9 cellular contexts compared by ENCODE assay signal in genomic region chr6:26597821-26598220, GRCh38. TPM values are rescaled to one million over a fixed set of nuclear protein-coding genes. Genes with fewer than 3 reads are reported as not detected.
DNase-seq lines count a peak whose midpoint lies in the region; ATAC-seq and TF ChIP-seq lines count a peak whose summit lies in the region.
"Had no signal": no experiment of that assay in that cellular context is flagged by ENCODE, and none has a peak within 500 bp of the region (broad histone marks: within the 10 kb centered on the region; RNA-seq: fewer than 3 reads in every experiment).

No MANE protein-coding gene starts in this region.

- peak overlapping the region; percentile 74 for H3K27ac Mint-ChIP-seq in T-helper 2 cell treated with Interferon-gamma antibody and Interleukin-4, amounts not matched to agents 5 μg/mL and 100 μg/mL, for 36 hours

- no peaks in the 10 kb centered on the region for H3K27me3 ChIP-seq in testis

- H3K36me3 ChIP-seq in testis (ENCODE audit: low read depth, missing control alignments) = no peaks in the 10 kb centered on the region

- peaks cover 8% of the 10 kb centered on the region for H3K4me1 ChIP-seq in testis

- ATAC-seq in HG03159 (IDR thresholded peaks at IDR 0.05; ENCODE audit: unreplicated experiment) (no peak), GM19467 (IDR thresholded peaks at IDR 0.05; ENCODE audit: unreplicated experiment) (no peak)

- H3K9me3 ChIP-seq in iPS-18c (ENCODE audit: control insufficient read depth, insufficient read depth, low read length) (no peaks in the 10 kb centered on the region), testis (no peaks in the 10 kb centered on the region)

- no peak overlapping the region for H3K27ac ChIP-seq in testis

- peaks cover 27% of the 10 kb centered on the region for H3K4me1 Mint-ChIP-seq in T-helper 2 cell treated with Interferon-gamma antibody and Interleukin-4, amounts not matched to agents 5 μg/mL and 100 μg/mL, for 36 hours (ENCODE audit: low read depth)

- intact Hi-C loops in testis (cut with DNase I; ENCODE audit: low total_unique reads) = loop anchor here (5.0 to 10.0 kb wide), 2 partner anchors 236 to 253 kb away; no protein-coding TSS in a partner anchor

- no peak for TF ChIP-seq POLR2A in testis (IDR thresholded peaks at IDR 0.05)

- no peak for DNase-seq in T-helper 2 cell treated with Interferon-gamma antibody and Interleukin-4, amounts not matched to agents 5 μg/mL and 100 μg/mL, for 36 hours (ENCODE audit: low spot score)
- no peak for DNase-seq in T-helper 2 cell
- peak; percentile 15 for DNase-seq in SK-MEL-5 (ENCODE audit: low read depth, low spot score)
- DNase-seq in testis = no peak
- DNase-seq in KBM-7 = no peak
- DNase-seq: immature natural killer cell had no signal

- no peak for TF ChIP-seq CTCF in testis (IDR thresholded peaks at IDR 0.05)

- H3K4me3 ChIP-seq in iPS-18c (ENCODE audit: insufficient read depth, low read depth, low read length) = peak overlapping the region; percentile 85
- peak overlapping the region; percentile 93 to 99 for H3K4me3 ChIP-seq in testis

- WGBS in testis, 2 donors = 36 to 52% methylated on average over 20 to 21 of the region's 21 CpGs

- in situ Hi-C loops in SK-MEL-5 (cut with HindIII; ENCODE audit: low pct_unique_long_range_greater_than_20kb, low sequenced_read_pairs) = no loop called here
- in situ Hi-C loops in KBM-7 (cut with MboI; ENCODE audit: low pct_unique_long_range_greater_than_20kb, low sequenced_read_pairs) = no loop called here

- H3K36me3 Mint-ChIP-seq in T-helper 2 cell treated with Interferon-gamma antibody and Interleukin-4, amounts not matched to agents 5 μg/mL and 100 μg/mL, for 36 hours (ENCODE audit: low read depth) = peaks cover 20% of the 10 kb centered on the region

- peaks cover 17% of the 10 kb centered on the region for H3K27me3 Mint-ChIP-seq in T-helper 2 cell treated with Interferon-gamma antibody and Interleukin-4, amounts not matched to agents 5 μg/mL and 100 μg/mL, for 36 hours (ENCODE audit: low read depth)

- no peak overlapping the region for H3K4me3 Mint-ChIP-seq in T-helper 2 cell treated with Interferon-gamma antibody and Interleukin-4, amounts not matched to agents 5 μg/mL and 100 μg/mL, for 36 hours

- no peaks in the 10 kb centered on the region for H3K9me3 Mint-ChIP-seq in T-helper 2 cell treated with Interferon-gamma antibody and Interleukin-4, amounts not matched to agents 5 μg/mL and 100 μg/mL, for 36 hours
- H3K9me3 Mint-ChIP-seq: immature natural killer cell had no signal

RNA-seq across cellular contexts. Expression of gene ABT1, which starts 1.1 kb away (rescaled TPM):
- total RNA-seq in SK-MEL-5 (2014; rRNA removed; shearing (Covaris generic)) = 34.3 and 35.1 TPM in 2 replicates
- polyA plus RNA-seq in SK-MEL-5 (2015; cell fraction: cytosol; rRNA removed) = 27.3 and 27.7 TPM in 2 replicates
- 18.6 and 20.7 TPM in 2 replicates for polyA plus RNA-seq in SK-MEL-5 (2015; cell fraction: nucleus; rRNA removed)
- 10 to 100 TPM; 18.9 to 23.6 TPM for total RNA-seq in testis
- 17.0 TPM for polyA plus RNA-seq in testis (ENCODE audit: insufficient read depth, low read depth, low replicate concordance)

RNA-seq across cellular contexts. Expression of gene HMGN4, which starts 59.7 kb away (rescaled TPM):
- 86.1 and 103 TPM in 2 replicates for total RNA-seq in SK-MEL-5 (2014; rRNA removed; shearing (Covaris generic))
- polyA plus RNA-seq in SK-MEL-5 (2015; cell fraction: cytosol; rRNA removed) = 69.0 and 88.9 TPM in 2 replicates
- 69.1 and 80.6 TPM in 2 replicates for polyA plus RNA-seq in SK-MEL-5 (2015; cell fraction: nucleus; rRNA removed)
- 10 to 100 TPM; 69.4 to 74.8 TPM for total RNA-seq in testis
- 72.2 TPM for polyA plus RNA-seq in testis (ENCODE audit: insufficient read depth, low read depth, low replicate concordance)
